Comparison of ENCODE assay signal across 24 cellular contexts in genomic region chr18:21499997-21500396, GRCh38.
DNase-seq lines count a peak whose midpoint lies in the region; ATAC-seq, FAIRE-seq and TF ChIP-seq lines count a peak whose summit lies in the region.
"Had no signal": no experiment of that assay in that cellular context is flagged by ENCODE, and none has a peak within 500 bp of the region (broad histone marks: within the 10 kb centered on the region; RNA-seq: fewer than 3 reads in every experiment).

No MANE protein-coding gene starts in this region.

- H3K4me1 ChIP-seq in right cardiac atrium (ENCODE audit: control insufficient read depth, insufficient read depth, low read length) = no peaks in the 10 kb centered on the region
- peaks cover 0 to 6% of the 10 kb centered on the region in 2 experiments; a peak in 2 of 5 replicates for H3K4me1 ChIP-seq in K562 (replicated peaks in 1 of 2; ENCODE audit: control insufficient read depth in 2 of 2, insufficient read depth in 2 of 2, low read length in 2 of 2)
- no peaks in the 10 kb centered on the region for H3K4me1 ChIP-seq in upper lobe of right lung
- no peaks in the 10 kb centered on the region for H3K4me1 ChIP-seq in GM23248 (ENCODE audit: insufficient read depth)
- H3K4me1 ChIP-seq: BLaER1, Caco-2, HAP-1 had no signal

- BruUV-seq in K562 (replicated peaks; lab: Mats Ljungman, UMichigan) = no TSS peak

- H3K36me3 ChIP-seq in K562 (ENCODE audit: control insufficient read depth, insufficient read depth, low read length) (no peaks in the 10 kb centered on the region), upper lobe of right lung (no peaks in the 10 kb centered on the region), GM23248 (ENCODE audit: low read depth) (no peaks in the 10 kb centered on the region)
- H3K36me3 ChIP-seq: BLaER1 had no signal

- H3K4me1 Mint-ChIP-seq in stimulated activated effector memory CD8-positive, alpha-beta T cell treated with anti-CD3 and anti-CD28 coated beads, Interleukin-12 subunit alpha, Interleukin-12 subunit beta, amount 100 ng/mL, for 72 hours = no peaks in the 10 kb centered on the region
- H3K4me1 Mint-ChIP-seq: B cell; CD4-positive, CD25-positive, alpha-beta regulatory T cell had no signal

- no peak overlapping the region for H2AFZ ChIP-seq in K562 (ENCODE audit: low read depth, low read length)
- H2AFZ ChIP-seq in GM23248 = no peak overlapping the region
- H2AFZ ChIP-seq: GM23338 had no signal

- H3K27ac Mint-ChIP-seq in stimulated activated effector memory CD8-positive, alpha-beta T cell treated with anti-CD3 and anti-CD28 coated beads, Interleukin-12 subunit alpha, Interleukin-12 subunit beta, amount 100 ng/mL, for 72 hours = no peak overlapping the region
- H3K27ac Mint-ChIP-seq: B cell; CD4-positive, CD25-positive, alpha-beta regulatory T cell; CD8-positive, alpha-beta T cell; GM23338; HFFc6 had no signal

- no peak for FAIRE-seq in K562 (lab: Jason Lieb, UNC)
- FAIRE-seq: A204.1, G401.6, GM12892, GM19239, H54 had no signal

- H3K79me2 ChIP-seq in K562 (ENCODE audit: control insufficient read depth, insufficient read depth, low read length) (no peaks in the 10 kb centered on the region), GM23248 (ENCODE audit: insufficient read depth) (no peaks in the 10 kb centered on the region)

- POLR2A ChIA-PET in K562 (lab: Yijun Ruan, JAX) = interaction anchor here (0.6 to 1.4 kb wide), 2 partner anchors 10 to 1665 kb away, joined by 3 to 4 read pairs; no protein-coding TSS in a partner anchor

- no peak for TF ChIP-seq RAD21 in K562 (CRISPR knock-in tag; conservative IDR thresholded peaks at IDR 0.05 in 1 of 2, IDR thresholded peaks at IDR 0.05 in 1 of 2)

- H3K4me3 ChIP-seq in right cardiac atrium (ENCODE audit: low read length) = no peak overlapping the region
- H3K4me3 ChIP-seq in K562 = no peak overlapping the region
- no peak overlapping the region for H3K4me3 ChIP-seq in upper lobe of right lung
- H3K4me3 ChIP-seq in GM23248 = no peak overlapping the region
- H3K4me3 ChIP-seq: BLaER1, GM23338, HAP-1 had no signal

- ATAC-seq in right cardiac atrium (peak; percentile 10 to 28), Right ventricle myocardium inferior (no peak), K562 (peak; percentile 36), upper lobe of right lung (peak; percentile 21)
- ATAC-seq in stimulated activated effector memory CD8-positive, alpha-beta T cell treated with anti-CD3 and anti-CD28 coated beads, Interleukin-12 subunit alpha, Interleukin-12 subunit beta, amount 100 ng/mL, for 72 hours = peak; percentile 26
- ATAC-seq: CD8-positive, alpha-beta T cell had no signal

- 90% methylated on average over 16 of the region's 16 CpGs for WGBS in right cardiac atrium
- WGBS in K562 (ENCODE audit: insufficient coverage, low coverage, missing lambda C conversion rate) = 2% methylated on average over 9 of the region's 16 CpGs
- 95% methylated on average over 16 of the region's 16 CpGs for WGBS in GM23248 (ENCODE audit: low coverage in 1 of 2, low lambda C conversion rate in 2 of 2, missing lambda C conversion rate in 2 of 2), 2 experiments

- CTCF ChIA-PET in K562 (lab: Yijun Ruan, JAX; ENCODE audit: low intra/inter-chr PET ratio) = no interaction called here

- H3K9me3 ChIP-seq in right cardiac atrium (ENCODE audit: control insufficient read depth, low read length) (no peaks in the 10 kb centered on the region), K562 (replicated peaks; ENCODE audit: control insufficient read depth, insufficient read depth, low read depth, low read length) (no peaks in the 10 kb centered on the region), upper lobe of right lung (no peaks in the 10 kb centered on the region), GM23248 (ENCODE audit: low read depth) (no peaks in the 10 kb centered on the region)
- H3K9me3 ChIP-seq: BLaER1, Caco-2, HAP-1 had no signal

- no peaks in the 10 kb centered on the region for H3K9me2 ChIP-seq in GM23248 (ENCODE audit: insufficient read depth)

- no peaks in the 10 kb centered on the region for H3F3A ChIP-seq in GM23248 (ENCODE audit: insufficient read depth)

- no peak overlapping the region for H3K4me2 ChIP-seq in K562 (ENCODE audit: insufficient read depth, low read length)
- H3K4me2 ChIP-seq in GM23248 (ENCODE audit: unreplicated experiment) = no peak overlapping the region
- H3K4me2 ChIP-seq: BLaER1, GM23338 had no signal

- in situ Hi-C loops in K562 (cut with MboI) = no loop called here
- in situ Hi-C loops in GM23248 (cut with MboI) = loop anchor here (5.0 to 25.0 kb wide), 2 partner anchors 57 to 138 kb away; no protein-coding TSS in a partner anchor

- TF ChIP-seq POLR2A in K562 (conservative IDR thresholded peaks at IDR 0.05) = no peak

- DNase-seq in right cardiac atrium = no peak
- DNase-seq in Right ventricle myocardium inferior (ENCODE audit: missing footprints) = no peak
- no peak for DNase-seq in K562 (ENCODE audit: extremely low read depth in 1 of 4, low spot score in 3 of 4)
- DNase-seq in stimulated activated effector memory CD8-positive, alpha-beta T cell treated with anti-CD3 and anti-CD28 coated beads, Interleukin-12 subunit alpha, Interleukin-12 subunit beta, amount 100 ng/mL, for 72 hours (ENCODE audit: low spot score in 2 of 2) = no peak
- no peak for DNase-seq in upper lobe of right lung
- no peak for DNase-seq in NOMO-1 treated with dmso at 0.1 percent for 144 hours (lab: John Stamatoyannopoulos, UW; ENCODE audit: unreplicated experiment)
- DNase-seq in GM23248 = no peak
- DNase-seq: Caco-2; CD4-positive, CD25-positive, alpha-beta regulatory T cell; CD8-positive, alpha-beta T cell; DMS153; DND-41; HFFc6 had no signal

- no peaks in the 10 kb centered on the region for H3K9me3 Mint-ChIP-seq in stimulated activated effector memory CD8-positive, alpha-beta T cell treated with anti-CD3 and anti-CD28 coated beads, Interleukin-12 subunit alpha, Interleukin-12 subunit beta, amount 100 ng/mL, for 72 hours
- H3K9me3 Mint-ChIP-seq: CD8-positive, alpha-beta T cell; GM23338; HFFc6 had no signal

- no peak overlapping the region; a peak in 1 of 4 replicates for H3K9ac ChIP-seq in K562 (ENCODE audit: insufficient read depth in 1 of 2, low read depth in 2 of 2, low read length in 2 of 2)
- H3K9ac ChIP-seq in GM23248 = no peak overlapping the region
- H3K9ac ChIP-seq: BLaER1 had no signal

- no peak for TF ChIP-seq EP300 in K562 (IDR thresholded peaks at IDR 0.05; ENCODE audit: low read length)

- H3K27me3 ChIP-seq in right cardiac atrium (ENCODE audit: control insufficient read depth, insufficient read depth) (no peaks in the 10 kb centered on the region), K562 (ENCODE audit: control insufficient read depth in 2 of 2, insufficient read depth in 2 of 2, low read length in 2 of 2) (peaks cover 47 to 63% of the 10 kb centered on the region in 2 experiments), upper lobe of right lung (no peaks in the 10 kb centered on the region), GM23248 (replicated peaks; ENCODE audit: insufficient read depth) (no peaks in the 10 kb centered on the region)
- H3K27me3 ChIP-seq: BLaER1 had no signal

- intact Hi-C loops in right cardiac atrium (cut with DNase I) = no loop called here
- intact Hi-C loops in Right ventricle myocardium inferior (cut with DNase I) = no loop called here
- intact Hi-C loops in K562 (cut with micrococcal nuclease) = loop anchor here (10.0 kb wide), 1 partner anchor 245 kb away; the partner anchor contains the start of gene MIB1
- intact Hi-C loops in upper lobe of right lung (cut with DNase I) = no loop called here

- H3K4me3 Mint-ChIP-seq in stimulated activated effector memory CD8-positive, alpha-beta T cell treated with anti-CD3 and anti-CD28 coated beads, Interleukin-12 subunit alpha, Interleukin-12 subunit beta, amount 100 ng/mL, for 72 hours = no peak overlapping the region
- H3K4me3 Mint-ChIP-seq: B cell; CD4-positive, CD25-positive, alpha-beta regulatory T cell; CD8-positive, alpha-beta T cell; GM23338; HFFc6 had no signal

- H3K27ac ChIP-seq in right cardiac atrium (ENCODE audit: low read length) = no peak overlapping the region
- H3K27ac ChIP-seq in K562 (ENCODE audit: extremely low read depth, low read depth, low read length) = no peak overlapping the region
- H3K27ac ChIP-seq in upper lobe of right lung = no peak overlapping the region
- H3K27ac ChIP-seq in GM23248 = no peak overlapping the region
- H3K27ac ChIP-seq: 22Rv1, BLaER1, C4-2B had no signal

- H3K9me1 ChIP-seq in K562 (ENCODE audit: control insufficient read depth, insufficient read depth, low read length) = no peaks in the 10 kb centered on the region

- TF ChIP-seq CTCF in K562 (IDR thresholded peaks at IDR 0.05 in 2 of 3, conservative IDR thresholded peaks at IDR 0.05 in 1 of 3; ENCODE audit: insufficient read depth in 2 of 3, low read depth in 1 of 3, low read length in 3 of 3) (no peak), upper lobe of right lung (IDR thresholded peaks at IDR 0.05) (no peak)

- H4K20me1 ChIP-seq in K562 (replicated peaks; ENCODE audit: control insufficient read depth, insufficient read depth, low read length) = no peaks in the 10 kb centered on the region
- H4K20me1 ChIP-seq in GM23248 (ENCODE audit: insufficient read depth) = no peaks in the 10 kb centered on the region
- H4K20me1 ChIP-seq: BLaER1 had no signal

- H3K36me3 Mint-ChIP-seq in stimulated activated effector memory CD8-positive, alpha-beta T cell treated with anti-CD3 and anti-CD28 coated beads, Interleukin-12 subunit alpha, Interleukin-12 subunit beta, amount 100 ng/mL, for 72 hours = no peaks in the 10 kb centered on the region
- H3K36me3 Mint-ChIP-seq: CD4-positive, CD25-positive, alpha-beta regulatory T cell; CD8-positive, alpha-beta T cell had no signal

TF ChIP-seq in K562, 482 proteins besides CTCF, POLR2A, EP300 and RAD21:
- TF ChIP-seq, protein P1, sequence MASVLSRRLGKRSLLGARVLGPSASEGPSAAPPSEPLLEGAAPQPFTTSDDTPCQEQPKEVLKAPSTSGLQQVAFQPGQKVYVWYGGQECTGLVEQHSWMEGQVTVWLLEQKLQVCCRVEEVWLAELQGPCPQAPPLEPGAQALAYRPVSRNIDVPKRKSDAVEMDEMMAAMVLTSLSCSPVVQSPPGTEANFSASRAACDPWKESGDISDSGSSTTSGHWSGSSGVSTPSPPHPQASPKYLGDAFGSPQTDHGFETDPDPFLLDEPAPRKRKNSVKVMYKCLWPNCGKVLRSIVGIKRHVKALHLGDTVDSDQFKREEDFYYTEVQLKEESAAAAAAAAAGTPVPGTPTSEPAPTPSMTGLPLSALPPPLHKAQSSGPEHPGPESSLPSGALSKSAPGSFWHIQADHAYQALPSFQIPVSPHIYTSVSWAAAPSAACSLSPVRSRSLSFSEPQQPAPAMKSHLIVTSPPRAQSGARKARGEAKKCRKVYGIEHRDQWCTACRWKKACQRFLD (CRISPR knock-in tag; IDR thresholded peaks at IDR 0.05) = no peak
- no peak for TF ChIP-seq MED1 (CRISPR knock-in tag; IDR thresholded peaks at IDR 0.05; ENCODE audit: borderline replicate concordance)
